Comparison of ENCODE assay signal across 1 cellular context in genomic region chr6:44217332-44218143, GRCh38.
TF ChIP-seq lines count a peak whose summit lies in the region.

No MANE protein-coding gene starts in this region.

TF ChIP-seq in HepG2, 621 proteins besides CTCF, POLR2A, EP300 and RAD21 (continued from another document):
- TF ChIP-seq ZBTB43 (CRISPR knock-in tag; conservative IDR thresholded peaks at IDR 0.05) (no peak), NFKB2 (CRISPR knock-in tag; IDR thresholded peaks at IDR 0.05; ENCODE audit: borderline replicate concordance) (no peak; the same call in 1 of the 2 replicates), ELF3 (CRISPR knock-in tag; IDR thresholded peaks at IDR 0.05) (no peak), CENPX (CRISPR knock-in tag; IDR thresholded peaks at IDR 0.05) (no peak), IRF1 (CRISPR knock-in tag; IDR thresholded peaks at IDR 0.05; ENCODE audit: low read depth) (no peak), FOXC1 (CRISPR knock-in tag; IDR thresholded peaks at IDR 0.05; ENCODE audit: borderline replicate concordance) (0 out of 2 replicates have a peak, but pooled peaks have one; percentile 33)
